8 cellular contexts compared by ENCODE assay signal in the genomic region with DNA sequence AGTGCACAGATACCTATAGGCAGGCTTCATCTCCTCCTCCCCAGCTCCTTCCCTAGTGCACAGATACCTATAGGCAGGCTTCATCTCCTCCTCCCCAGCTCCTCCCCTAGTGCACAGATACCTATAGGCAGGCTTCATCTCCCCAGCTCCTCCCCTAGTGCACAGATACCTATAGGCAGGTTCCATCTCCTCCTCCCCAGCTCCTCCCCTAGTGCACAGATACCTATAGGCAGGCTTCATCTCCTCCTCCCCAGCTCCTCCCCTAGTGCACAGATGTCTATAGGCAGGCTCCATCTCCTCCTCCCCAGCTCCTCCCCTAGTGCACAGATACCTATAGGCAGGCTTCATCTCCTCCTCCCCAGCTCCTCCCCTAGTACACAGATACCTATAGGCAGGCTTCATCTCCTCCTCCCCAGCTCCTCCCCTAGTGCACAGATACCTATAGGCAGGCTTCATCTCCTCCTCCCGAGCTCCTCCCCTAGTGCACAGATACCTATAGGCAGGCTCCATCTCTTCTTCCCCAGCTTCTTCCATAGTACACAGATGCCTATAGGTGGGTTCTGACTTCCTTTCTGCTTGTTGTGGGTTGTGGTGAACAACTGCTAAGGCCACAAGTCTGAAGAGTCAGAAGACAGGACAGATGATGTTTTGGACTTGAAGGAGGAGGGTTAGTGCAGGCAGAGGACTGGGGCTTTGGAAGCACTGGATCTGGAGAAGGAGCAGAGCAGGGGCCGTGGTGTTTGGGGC. TPM values are rescaled to one million over a fixed set of nuclear protein-coding genes. Genes with fewer than 3 reads are reported as not detected.
A peak's percentile ranks its signal among the peaks of the same experiment; 100 is the strongest.
DNase-seq lines count a peak whose midpoint lies in the region; ATAC-seq, FAIRE-seq and TF ChIP-seq lines count a peak whose summit lies in the region.
"Not testable (repeated sequence)": the region's sequence is repeated elsewhere in the genome, so short reads cannot be mapped to it uniquely, and the experiment has no call there.

No MANE protein-coding gene starts in this region.

- WGBS in H9 (ENCODE audit: extremely low coverage, insufficient read length, low lambda C conversion rate) = no CpG with 5 or more reads among the region's 2 CpGs
- WGBS in H1 (ENCODE audit: extremely low coverage in 1 of 2, insufficient coverage in 1 of 2, insufficient read length in 1 of 2, insufficient replicate concordance in 2 of 2, low coverage in 1 of 2, low lambda C conversion rate in 2 of 2, missing lambda C conversion rate in 1 of 2), 2 experiments = 91% methylated on average over 2 of the region's 2 CpGs; no CpG with 5 or more reads in 1 of the 2 experiments

- H3K27me3 ChIP-seq in H9 (ENCODE audit: insufficient read depth, low read length); H1 (replicated peaks in 1 of 4; ENCODE audit: control insufficient read depth in 3 of 4, extremely low read depth in 1 of 4, insufficient read depth in 3 of 4, low read length in 3 of 4): not testable (repeated sequence)

- not testable (repeated sequence) for H3K14ac ChIP-seq in H9 (ENCODE audit: insufficient read depth, low read length); H1 (ENCODE audit: insufficient read length)

- not testable (repeated sequence) for H3K79me2 ChIP-seq in H9 (ENCODE audit: insufficient read depth, low read length)
- H3K79me2 ChIP-seq in H1 (ENCODE audit: control insufficient read depth in 1 of 2, insufficient read depth in 2 of 2, low read length in 2 of 2) = peaks cover 0 to 36% of the 10 kb centered on the region in 2 experiments; a peak in 2 of 4 replicates

- POLR2A ChIA-PET in H1 (lab: Charles Lee; ENCODE audit: partially characterized antibody) = interaction anchor here (1.0 kb wide), 1 partner anchor 9 kb away, joined by 3 read pairs; no protein-coding TSS in a partner anchor

- TF ChIP-seq RAD21 in H1 (IDR thresholded peaks at IDR 0.05 in 1 of 2, conservative IDR thresholded peaks at IDR 0.05 in 1 of 2; ENCODE audit: low read depth in 2 of 2, low read length in 2 of 2) = not testable (repeated sequence)

- H3K9me3 ChIP-seq in H9 (ENCODE audit: control insufficient read depth, low read depth, low read length); H1 (ENCODE audit: insufficient read depth in 2 of 2, low read depth in 1 of 2, low read length in 1 of 2): not testable (repeated sequence)

- H3K4me1 ChIP-seq in H9 (ENCODE audit: insufficient read depth, low read length) (peaks cover 20% of the 10 kb centered on the region; the same call in 1 of the 2 replicates), H1 (replicated peaks in 1 of 4; ENCODE audit: control insufficient read depth in 3 of 4, insufficient read depth in 4 of 4, low read length in 3 of 4) (peaks cover 14 to 28% (median 27%) of the 10 kb centered on the region in 4 experiments)

- H2BK120ac ChIP-seq in H9 (ENCODE audit: low read depth, low read length, poor library complexity, severe bottlenecking); H1 (replicated peaks; ENCODE audit: low read depth, low read length): not testable (repeated sequence)

- not testable (repeated sequence) for H2AK5ac ChIP-seq in H9 (ENCODE audit: insufficient read length, low read length)
- peak overlapping the region; percentile 77; the same call in 1 of the 2 replicates for H2AK5ac ChIP-seq in H1 (ENCODE audit: low read depth, low read length)

- H3K56ac ChIP-seq in H9 (ENCODE audit: insufficient read length, low read depth, low read length); H1 (replicated peaks; ENCODE audit: insufficient read length, low read depth, low read length): not testable (repeated sequence)

- not testable (repeated sequence) for H2BK20ac ChIP-seq in H9 (ENCODE audit: low read depth, low read length, poor library complexity, severe bottlenecking)
- 0 out of 2 replicates have a peak overlapping the region, but pooled peaks have one; percentile 6 for H2BK20ac ChIP-seq in H1 (ENCODE audit: low read length)

- H3K36me3 ChIP-seq in H1 (ENCODE audit: control insufficient read depth in 2 of 4, insufficient read depth in 4 of 4, low read length in 3 of 4) = not testable (repeated sequence)

- H3K23me2 ChIP-seq in H9 (ENCODE audit: insufficient read length, low read depth, low read length, poor library complexity, severe bottlenecking); H1 (ENCODE audit: low read depth, low read length): not testable (repeated sequence)

- not testable (repeated sequence) for H3K4me3 Mint-ChIP-seq in H9
- peak overlapping the region; percentile 74 for H3K4me3 Mint-ChIP-seq in stimulated activated effector memory CD8-positive, alpha-beta T cell treated with anti-CD3 and anti-CD28 coated beads, Interleukin-12 subunit alpha, Interleukin-12 subunit beta, amount 100 ng/mL, for 72 hours

- not testable (repeated sequence) for H3K79me1 ChIP-seq in H9 (ENCODE audit: insufficient read depth, low read depth, low read length, poor library complexity, severe bottlenecking)
- peaks cover 13% of the 10 kb centered on the region for H3K79me1 ChIP-seq in H1 (ENCODE audit: low read depth, low read length)

- not testable (repeated sequence) for H3K4me2 ChIP-seq in H9 (ENCODE audit: insufficient read depth, insufficient read length, low read length); H1 (ENCODE audit: insufficient read depth in 1 of 2, low read depth in 2 of 2, low read length in 2 of 2)

- not testable (repeated sequence) for H2BK15ac ChIP-seq in H9 (ENCODE audit: low read depth, low read length); H1 (ENCODE audit: low read length)

- H3K27me3 Mint-ChIP-seq in H9 (ENCODE audit: low read depth) = not testable (repeated sequence)

- H3K27ac ChIP-seq in H9 (ENCODE audit: insufficient read length, low read depth, low read length); H1 (ENCODE audit: low read depth, low read length): not testable (repeated sequence)

- TF ChIP-seq POLR2A in GM19193 (IDR thresholded peaks at IDR 0.05; ENCODE audit: extremely low read depth, insufficient read depth, insufficient read length) = peak; percentile 8
- not testable (repeated sequence) for TF ChIP-seq POLR2A in H1 (IDR thresholded peaks at IDR 0.05; ENCODE audit: control extremely low read depth in 1 of 2, low read depth in 2 of 2, low read length in 2 of 2)

- peak overlapping the region; percentile 5 to 60 (median 42); a peak in 6 of 7 replicates for H3K27ac Mint-ChIP-seq in H9
- peak overlapping the region; percentile 92 for H3K27ac Mint-ChIP-seq in stimulated activated effector memory CD8-positive, alpha-beta T cell treated with anti-CD3 and anti-CD28 coated beads, Interleukin-12 subunit alpha, Interleukin-12 subunit beta, amount 100 ng/mL, for 72 hours

- not testable (repeated sequence) for H3K18ac ChIP-seq in H9 (ENCODE audit: insufficient read length, low read depth, low read length)
- H3K18ac ChIP-seq in H1 (ENCODE audit: extremely low read depth, low read length) = peak overlapping the region; percentile 63; the same call in 1 of the 2 replicates

- H3K23ac ChIP-seq in H9 (ENCODE audit: insufficient read length, low read depth, low read length) = not testable (repeated sequence)
- peak overlapping the region; percentile 59 for H3K23ac ChIP-seq in H1 (ENCODE audit: insufficient read length)

- not testable (repeated sequence) for H2BK5ac ChIP-seq in H9 (ENCODE audit: insufficient read length, low read length)
- H2BK5ac ChIP-seq in H1 (ENCODE audit: low read depth, low read length) = peak overlapping the region; percentile 20; the same call in 1 of the 2 replicates

- CTCF ChIA-PET in H1 (lab: Charles Lee; ENCODE audit: partially characterized antibody) = interaction anchor here (0.6 to 2.0 kb wide), 2 partner anchors 18 to 549 kb away, joined by 3 to 11 read pairs; no protein-coding TSS in a partner anchor

- not testable (repeated sequence) for FAIRE-seq in H1 (lab: Jason Lieb, UNC)

- peaks cover 53 to 60% of the 10 kb centered on the region in 2 experiments for H3K4me1 Mint-ChIP-seq in H9
- peaks cover 64% of the 10 kb centered on the region for H3K4me1 Mint-ChIP-seq in stimulated activated effector memory CD8-positive, alpha-beta T cell treated with anti-CD3 and anti-CD28 coated beads, Interleukin-12 subunit alpha, Interleukin-12 subunit beta, amount 100 ng/mL, for 72 hours

- TF ChIP-seq CTCF in H9 (conservative IDR thresholded peaks at IDR 0.05); H1 (IDR thresholded peaks at IDR 0.05; ENCODE audit: control extremely low read depth in 1 of 3, insufficient read depth in 1 of 3, low read depth in 1 of 3, low read length in 3 of 3): not testable (repeated sequence)

- not testable (repeated sequence) for H4K20me1 ChIP-seq in H9 (ENCODE audit: control insufficient read depth, insufficient read depth, insufficient read length); H1 (replicated peaks in 1 of 2; ENCODE audit: control insufficient read depth in 1 of 2, insufficient read depth in 2 of 2, low read length in 2 of 2)

- not testable (repeated sequence) for H3K4ac ChIP-seq in H9 (ENCODE audit: low read depth, low read length); H1 (replicated peaks; ENCODE audit: insufficient read length, low read depth, low read length)

- H3T11ph ChIP-seq in H9 (ENCODE audit: low read length) = not testable (repeated sequence)

- peaks cover 20 to 32% (median 31%) of the 10 kb centered on the region in 3 experiments for H3K36me3 Mint-ChIP-seq in H9 (ENCODE audit: insufficient read depth in 1 of 3, low read depth in 3 of 3)
- peaks cover 37% of the 10 kb centered on the region for H3K36me3 Mint-ChIP-seq in stimulated activated effector memory CD8-positive, alpha-beta T cell treated with anti-CD3 and anti-CD28 coated beads, Interleukin-12 subunit alpha, Interleukin-12 subunit beta, amount 100 ng/mL, for 72 hours

- not testable (repeated sequence) for DNase-seq in H9; H1 (ENCODE audit: low read depth in 1 of 2, low spot score in 2 of 2)
- peak; percentile 44 for DNase-seq in NK-92 treated with Interleukin-12 subunit alpha and Interleukin-12 subunit beta, amount 100 ng/mL, for 24 hours (lab: John Stamatoyannopoulos, UW)
- peak; percentile 13 for DNase-seq in activated T-cell treated with anti-CD3 and anti-CD28 coated beads for 48 hours (ENCODE audit: low read depth)
- peak in 1 of 2 donors; percentile 12 for DNase-seq in stimulated activated effector memory CD8-positive, alpha-beta T cell treated with anti-CD3 and anti-CD28 coated beads, Interleukin-12 subunit alpha, Interleukin-12 subunit beta, amount 100 ng/mL, for 72 hours (ENCODE audit: low spot score in 2 of 2)

- not testable (repeated sequence) for TF ChIP-seq EP300 in H1 (IDR thresholded peaks at IDR 0.05; ENCODE audit: borderline replicate concordance in 1 of 2, low read depth in 2 of 2, low read length in 2 of 2)

- H3K9me3 Mint-ChIP-seq in H9; stimulated activated effector memory CD8-positive, alpha-beta T cell treated with anti-CD3 and anti-CD28 coated beads, Interleukin-12 subunit alpha, Interleukin-12 subunit beta, amount 100 ng/mL, for 72 hours: not testable (repeated sequence)

- not testable (repeated sequence) for H2AFZ ChIP-seq in H9 (ENCODE audit: low read length); H1 (ENCODE audit: low read length)

- H4K5ac ChIP-seq in H9 (ENCODE audit: insufficient read length, low read depth, low read length); H1 (ENCODE audit: insufficient read length, low read depth, low read length): not testable (repeated sequence)

- peak; percentile 50 for ATAC-seq in HG03280 (IDR thresholded peaks at IDR 0.05; ENCODE audit: unreplicated experiment)
- ATAC-seq in stimulated activated effector memory CD8-positive, alpha-beta T cell treated with anti-CD3 and anti-CD28 coated beads, Interleukin-12 subunit alpha, Interleukin-12 subunit beta, amount 100 ng/mL, for 72 hours = peak; percentile 90

- H3K9ac ChIP-seq in H9 (ENCODE audit: extremely low read depth, insufficient read length, low read length); H1 (replicated peaks in 1 of 4; ENCODE audit: extremely low read depth in 1 of 4, low read depth in 3 of 4, low read length in 3 of 4): not testable (repeated sequence)

- H3K4me3 ChIP-seq in GM08714 (ENCODE audit: low read length) = peak overlapping the region; percentile 64; the same call in 1 of the 2 replicates
- not testable (repeated sequence) for H3K4me3 ChIP-seq in H1 (ENCODE audit: extremely low read depth in 1 of 4, insufficient read depth in 2 of 4, low read depth in 3 of 4, low read length in 4 of 4)

- H2BK12ac ChIP-seq in H9 (ENCODE audit: insufficient read length, low read depth, low read length) = not testable (repeated sequence)
- 0 out of 2 replicates have a peak overlapping the region, but pooled peaks have one; percentile 86 for H2BK12ac ChIP-seq in H1 (ENCODE audit: low read depth, low read length)

- not testable (repeated sequence) for H4K91ac ChIP-seq in H9 (ENCODE audit: insufficient read length, low read depth, low read length)
- peak overlapping the region; percentile 37 for H4K91ac ChIP-seq in H1 (replicated peaks; ENCODE audit: insufficient read length, low read length)

- not testable (repeated sequence) for H4K8ac ChIP-seq in H9 (replicated peaks; ENCODE audit: insufficient read length, low read depth, low read length); H1 (ENCODE audit: extremely low read depth, insufficient read depth, low read length)

RNA-seq across cellular contexts. Expression of gene SORL1, which starts 29.5 kb away (rescaled TPM):
- 64.4 and 68.3 TPM in 2 replicates for total RNA-seq in H9 (2021)
- 65.5 and 66.6 TPM in 2 replicates for total RNA-seq in H1 (2021; fragmentation: NEBNext Ultra II Directional; extraction: Animal tissue kit (Norgen Biotek cat#: 25700))
- 38.1 and 90.3 TPM in 2 replicates for polyA plus RNA-seq in H1 (2011; rRNA removed)
- polyA plus RNA-seq in H1 (2011; cell fraction: cytosol; rRNA removed) = 40.1 TPM
- 217 TPM for polyA plus RNA-seq in H1 (2011; cell fraction: nucleus; rRNA removed)
- 27.0 to 38.1 TPM (median 34.7 TPM) in 4 replicates for polyA plus RNA-seq in H1 (2012, experiment 1 of 2)
- 2.3 TPM for polyA plus RNA-seq in H1 (2012, experiment 2 of 2)
- 45.2 TPM for polyA plus RNA-seq in H1 (2013, experiment 1 of 2)
- polyA plus RNA-seq in H1 (2013, experiment 2 of 2) = 33.1 TPM
- polyA minus RNA-seq in H1 (2011; rRNA and poly(A)+ RNA removed) = 340 and 508 TPM in 2 replicates
- polyA minus RNA-seq in H1 (2011; cell fraction: cytosol; rRNA and poly(A)+ RNA removed) = 105 TPM
- polyA minus RNA-seq in H1 (2011; cell fraction: nucleus; rRNA and poly(A)+ RNA removed) = 189 TPM
